In the genomic region with DNA sequence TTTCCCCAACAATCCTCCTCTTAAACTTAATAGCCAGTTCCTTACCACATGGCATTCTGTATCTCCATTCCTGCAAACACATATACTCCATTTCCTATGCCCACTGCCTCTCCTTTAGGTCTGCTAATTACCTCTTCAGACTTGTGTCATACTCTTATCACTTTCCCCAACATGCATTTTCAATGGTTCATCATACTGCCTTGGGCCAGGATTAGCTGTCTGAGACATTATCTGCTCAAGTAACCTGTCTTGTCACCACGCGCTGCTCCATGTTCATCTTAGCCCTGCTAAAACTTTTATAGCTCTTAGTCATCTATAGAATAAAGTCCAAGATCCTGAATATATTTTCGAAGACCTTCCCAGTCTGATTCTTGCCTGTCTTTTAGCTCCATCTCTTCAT, we compare ENCODE assay signal across 20 cellular contexts.
"Had no signal": no experiment of that assay in that cellular context is flagged by ENCODE, and none has a peak within 500 bp of the region (broad histone marks: within the 10 kb centered on the region; RNA-seq: fewer than 3 reads in every experiment).

No MANE protein-coding gene starts in this region.

- H3K36me3 Mint-ChIP-seq: naive thymus-derived CD8-positive, alpha-beta T cell; stimulated activated naive B cell treated with anti-CD40 and anti-IgM and Interleukin-4, amounts not matched to agents 10 μg/mL and 1 μg/mL and 100 μg/mL, for 72 hours had no signal

- H3K9me3 Mint-ChIP-seq: dendritic cell treated with granulocyte-macrophage colony-stimulating factor and Interleukin-4, amounts not matched to agents 40 ng/mL and 50 ng/mL, for 4 days; naive thymus-derived CD8-positive, alpha-beta T cell; stimulated activated naive B cell treated with anti-CD40 and anti-IgM and Interleukin-4, amounts not matched to agents 10 μg/mL and 1 μg/mL and 100 μg/mL, for 72 hours; stimulated activated naive CD8-positive, alpha-beta T cell treated with anti-CD3 and anti-CD28 coated beads, Interleukin-15, amount 100 ng/mL, for 72 hours had no signal

- H3K4me3 ChIP-seq: heart left ventricle, mucosa of descending colon, spleen, testis, tibial nerve had no signal

- H3K4me1 ChIP-seq: heart left ventricle, spleen, testis, tibial nerve had no signal

- H3K27me3 ChIP-seq: heart left ventricle, neutrophil, spleen, testis, tibial nerve had no signal

- H3K27ac ChIP-seq: heart left ventricle, neutrophil, spleen, testis, tibial nerve had no signal

- DNase-seq: heart left ventricle; hippocampal formation; kidney glomerular epithelial cell; mammary epithelial cell; mucosa of descending colon; naive thymus-derived CD8-positive, alpha-beta T cell; posterior cingulate gyrus; spleen; stimulated activated CD4-positive, alpha-beta T cell treated with anti-CD3 and anti-CD28 coated beads, Interleukin-15, amount 100 ng/mL, for 24 hours; stimulated activated CD4-positive, alpha-beta T cell treated with anti-CD3 and anti-CD28 coated beads, Interleukin-1b, Interleukin-23, amount 100 ng/mL, for 48 hours; stimulated activated CD4-positive, alpha-beta T cell treated with anti-CD3 and anti-CD28 coated beads, Interleukin-4, amount 100 ng/mL, for 24 hours; stimulated activated naive B cell treated with anti-CD40 and anti-IgM and Interleukin-4, amounts not matched to agents 10 μg/mL and 1 μg/mL and 100 μg/mL, for 72 hours; stimulated activated naive CD8-positive, alpha-beta T cell treated with anti-CD3 and anti-CD28 coated beads, Interleukin-15, amount 100 ng/mL, for 72 hours; testis had no signal

- H3K9me3 ChIP-seq: heart left ventricle, mucosa of descending colon, neutrophil, spleen, testis, tibial nerve had no signal

- H3K27ac Mint-ChIP-seq: dendritic cell treated with granulocyte-macrophage colony-stimulating factor and Interleukin-4, amounts not matched to agents 40 ng/mL and 50 ng/mL, for 4 days; naive thymus-derived CD8-positive, alpha-beta T cell; stimulated activated naive B cell treated with anti-CD40 and anti-IgM and Interleukin-4, amounts not matched to agents 10 μg/mL and 1 μg/mL and 100 μg/mL, for 72 hours; stimulated activated naive CD8-positive, alpha-beta T cell treated with anti-CD3 and anti-CD28 coated beads, Interleukin-15, amount 100 ng/mL, for 72 hours had no signal

- H3K36me3 ChIP-seq: heart left ventricle, neutrophil, spleen, tibial nerve had no signal

- H3K27me3 Mint-ChIP-seq: dendritic cell treated with granulocyte-macrophage colony-stimulating factor and Interleukin-4, amounts not matched to agents 40 ng/mL and 50 ng/mL, for 4 days; stimulated activated naive B cell treated with anti-CD40 and anti-IgM and Interleukin-4, amounts not matched to agents 10 μg/mL and 1 μg/mL and 100 μg/mL, for 72 hours; stimulated activated naive CD8-positive, alpha-beta T cell treated with anti-CD3 and anti-CD28 coated beads, Interleukin-15, amount 100 ng/mL, for 72 hours had no signal

- H3K4me3 Mint-ChIP-seq: dendritic cell treated with granulocyte-macrophage colony-stimulating factor and Interleukin-4, amounts not matched to agents 40 ng/mL and 50 ng/mL, for 4 days; naive thymus-derived CD8-positive, alpha-beta T cell; stimulated activated naive B cell treated with anti-CD40 and anti-IgM and Interleukin-4, amounts not matched to agents 10 μg/mL and 1 μg/mL and 100 μg/mL, for 72 hours; stimulated activated naive CD8-positive, alpha-beta T cell treated with anti-CD3 and anti-CD28 coated beads, Interleukin-15, amount 100 ng/mL, for 72 hours had no signal

- FAIRE-seq: colon, frontal cortex had no signal

- H3K4me1 Mint-ChIP-seq: stimulated activated naive B cell treated with anti-CD40 and anti-IgM and Interleukin-4, amounts not matched to agents 10 μg/mL and 1 μg/mL and 100 μg/mL, for 72 hours; stimulated activated naive CD8-positive, alpha-beta T cell treated with anti-CD3 and anti-CD28 coated beads, Interleukin-15, amount 100 ng/mL, for 72 hours had no signal

- ATAC-seq: heart left ventricle; mucosa of descending colon; naive thymus-derived CD8-positive, alpha-beta T cell; sciatic nerve; stimulated activated naive B cell treated with anti-CD40 and anti-IgM and Interleukin-4, amounts not matched to agents 10 μg/mL and 1 μg/mL and 100 μg/mL, for 72 hours; stimulated activated naive CD8-positive, alpha-beta T cell treated with anti-CD3 and anti-CD28 coated beads, Interleukin-15, amount 100 ng/mL, for 72 hours had no signal
